In the genomic region with DNA sequence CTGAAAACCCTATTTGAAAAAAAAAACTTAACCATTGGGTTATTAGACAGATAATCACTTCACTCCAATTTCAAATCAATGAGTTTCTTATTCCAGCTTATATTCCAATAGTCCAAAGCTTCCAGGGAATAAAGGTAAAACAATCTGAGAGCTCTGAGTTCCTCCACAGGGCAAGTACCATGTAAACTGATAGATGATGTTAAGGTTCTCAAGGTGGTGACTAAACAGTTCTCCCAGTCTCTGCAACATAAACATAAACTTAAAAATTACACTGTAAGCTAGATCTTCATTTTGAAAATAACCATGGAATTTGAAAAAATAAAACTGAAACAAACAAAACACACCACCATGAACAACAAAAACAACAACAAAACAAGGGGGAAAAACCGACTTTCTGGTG, we compare ENCODE assay signal across 10 cellular contexts. TPM values are rescaled to one million over a fixed set of nuclear protein-coding genes. Genes with fewer than 3 reads are reported as not detected.
DNase-seq lines count a peak whose midpoint lies in the region; ATAC-seq and TF ChIP-seq lines count a peak whose summit lies in the region.
"Had no signal": no experiment of that assay in that cellular context is flagged by ENCODE, and none has a peak within 500 bp of the region (broad histone marks: within the 10 kb centered on the region; RNA-seq: fewer than 3 reads in every experiment).

No MANE protein-coding gene starts in this region.

- dilution Hi-C loops in IMR-90 (cut with HindIII; ENCODE audit: low sequenced_read_pairs, unreplicated experiment) = no loop called here

- no peaks in the 10 kb centered on the region for H3K9me1 ChIP-seq in IMR-90 (ENCODE audit: insufficient read depth, low read length)

- H3K79me1 ChIP-seq in IMR-90 (ENCODE audit: low read depth in 1 of 2, low read length in 2 of 2) = no peaks in the 10 kb centered on the region
- no peaks in the 10 kb centered on the region for H3K79me1 ChIP-seq in mesendoderm (ENCODE audit: low read length)

- BruUV-seq in IMR-90 (replicated peaks; lab: Mats Ljungman, UMichigan) = no TSS peak

- intact Hi-C loops in IMR-90 (cut with micrococcal nuclease) = no loop called here

- no peaks in the 10 kb centered on the region for H3K4me1 Mint-ChIP-seq in glutamatergic neuron (ENCODE audit: low read depth, unreplicated experiment)

- no peak overlapping the region for H4K91ac ChIP-seq in IMR-90 (ENCODE audit: insufficient read depth, low read depth, low read length)

- no peaks in the 10 kb centered on the region for H4K20me1 ChIP-seq in IMR-90 (ENCODE audit: insufficient read depth, low read length)
- H4K20me1 ChIP-seq in GM23248 (ENCODE audit: insufficient read depth) = no peaks in the 10 kb centered on the region

- no peaks in the 10 kb centered on the region for H3K27me3 Mint-ChIP-seq in glutamatergic neuron (ENCODE audit: unreplicated experiment)

- H3F3A ChIP-seq in GM23248 (ENCODE audit: insufficient read depth) = peaks cover 19% of the 10 kb centered on the region

- H3K14ac ChIP-seq in IMR-90 (replicated peaks; ENCODE audit: low read depth, low read length) = no peak overlapping the region

- POLR2A ChIA-PET in IMR-90 (lab: Charles Lee; ENCODE audit: unreplicated experiment) = no interaction called here

- H2AFZ ChIP-seq in IMR-90 (replicated peaks; ENCODE audit: low read length, poor library complexity) (no peak overlapping the region), GM23248 (no peak overlapping the region)

- H3K27me3 ChIP-seq in IMR-90 (ENCODE audit: control insufficient read depth, insufficient read depth, low read length) (no peaks in the 10 kb centered on the region; the same call in 1 of the 2 replicates), GM23248 (replicated peaks; ENCODE audit: insufficient read depth) (no peaks in the 10 kb centered on the region), mesendoderm (ENCODE audit: insufficient read depth, low read length, poor library complexity) (no peaks in the 10 kb centered on the region)

- TF ChIP-seq POLR2A in IMR-90 (IDR thresholded peaks at IDR 0.05; ENCODE audit: low read depth, low read length) = no peak

- H3K4me1 ChIP-seq in IMR-90 (ENCODE audit: control insufficient read depth, insufficient read depth, low read length) = no peaks in the 10 kb centered on the region; the same call in 1 of the 2 replicates
- 0 out of 2 replicates have a peak, but pooled peaks cover 4% of the 10 kb centered on the region for H3K4me1 ChIP-seq in GM23248 (ENCODE audit: insufficient read depth)
- no peaks in the 10 kb centered on the region for H3K4me1 ChIP-seq in mesendoderm (ENCODE audit: control insufficient read depth, low read depth, low read length)

- H3K9ac ChIP-seq in IMR-90 (ENCODE audit: low read depth, low read length) = no peak overlapping the region
- no peak overlapping the region for H3K9ac ChIP-seq in GM23248
- no peak overlapping the region for H3K9ac ChIP-seq in mesendoderm (ENCODE audit: low read length)

- H3K4ac ChIP-seq in IMR-90 (ENCODE audit: low read depth, low read length) (no peak overlapping the region), mesendoderm (ENCODE audit: low read depth, low read length) (no peak overlapping the region)

- H3K79me2 ChIP-seq in GM23248 (ENCODE audit: insufficient read depth) (no peaks in the 10 kb centered on the region), mesendoderm (ENCODE audit: control insufficient read depth, insufficient read depth, low read length) (no peaks in the 10 kb centered on the region)

- peaks cover 2% of the 10 kb centered on the region for H3K9me3 Mint-ChIP-seq in glutamatergic neuron (ENCODE audit: unreplicated experiment)

- H2BK15ac ChIP-seq in IMR-90 (ENCODE audit: low read depth, low read length) (no peak overlapping the region), mesendoderm (replicated peaks; ENCODE audit: low read depth) (no peak overlapping the region)

- TF ChIP-seq RAD21 in IMR-90 (IDR thresholded peaks at IDR 0.05; ENCODE audit: low read length) = no peak

- in situ Hi-C loops in IMR-90 (cut with MboI; ENCODE audit: low sequenced_read_pairs) (no loop called here), GM23248 (cut with MboI) (no loop called here), GM13977 (cut with MboI; ENCODE audit: low pct_unique_long_range_greater_than_20kb, low sequenced_read_pairs, unreplicated experiment) (no loop called here)

- H3K36me3 Mint-ChIP-seq in glutamatergic neuron (ENCODE audit: unreplicated experiment) = peaks cover 5% of the 10 kb centered on the region

- DNase-seq in IMR-90 (peak; percentile 12), fibroblast of villous mesenchyme (ENCODE audit: low read depth) (peak; percentile 49), glutamatergic neuron (no peak), GM23248 (no peak), mesendoderm (no peak), GM13977 (ENCODE audit: low spot score) (no peak)
- DNase-seq: NCI-H146 had no signal

- H3K4me2 ChIP-seq in IMR-90 (ENCODE audit: low read depth, low read length) = no peak overlapping the region
- H3K4me2 ChIP-seq in GM23248 (ENCODE audit: unreplicated experiment) = no peak overlapping the region
- no peak overlapping the region for H3K4me2 ChIP-seq in mesendoderm (ENCODE audit: low read length)

- H3K36me3 ChIP-seq in IMR-90 (ENCODE audit: control insufficient read depth, insufficient read depth, low read length) (no peaks in the 10 kb centered on the region), GM23248 (ENCODE audit: low read depth) (no peaks in the 10 kb centered on the region), mesendoderm (ENCODE audit: control insufficient read depth, insufficient read depth, low read length) (no peaks in the 10 kb centered on the region)

- H2BK20ac ChIP-seq in IMR-90 (ENCODE audit: low read depth, low read length) = no peak overlapping the region

- no CpG with 5 or more reads among the region's 1 CpG for WGBS in IMR-90 (ENCODE audit: extremely low coverage in 2 of 2, insufficient read length in 1 of 2), 2 experiments
- WGBS in GM23248 (ENCODE audit: low coverage in 1 of 2, low lambda C conversion rate in 2 of 2, missing lambda C conversion rate in 2 of 2), 2 experiments = 36 to 48% methylated on average over 1 of the region's 1 CpG
- WGBS in mesendoderm (ENCODE audit: extremely low coverage, insufficient coverage, low lambda C conversion rate) = no CpG with 5 or more reads among the region's 1 CpG

- H3K27ac ChIP-seq in IMR-90 (ENCODE audit: insufficient read depth, low read length) (no peak overlapping the region), GM23248 (no peak overlapping the region), mesendoderm (ENCODE audit: low read depth, low read length) (no peak overlapping the region)

- ATAC-seq in GM18907 (IDR thresholded peaks at IDR 0.05; ENCODE audit: unreplicated experiment) (peak; percentile 12), GM21619 (IDR thresholded peaks at IDR 0.05; ENCODE audit: unreplicated experiment) (peak; percentile 6), IMR-90 (ENCODE audit: low read depth) (peak; percentile 28; the same call in 1 of the 2 replicates)

- H4K5ac ChIP-seq in IMR-90 (ENCODE audit: low read depth, low read length) = no peak overlapping the region
- H4K5ac ChIP-seq in mesendoderm (ENCODE audit: low read length) = no peak overlapping the region

- TF ChIP-seq CTCF in IMR-90 (conservative IDR thresholded peaks at IDR 0.05; ENCODE audit: low read depth, low read length) (no peak), fibroblast of villous mesenchyme (IDR thresholded peaks at IDR 0.05; ENCODE audit: insufficient read depth, low read depth, low read length) (no peak), glutamatergic neuron (IDR thresholded peaks at IDR 0.05; ENCODE audit: partially characterized antibody, unreplicated experiment) (no peak), GM13977 (IDR thresholded peaks at IDR 0.05; ENCODE audit: extremely low read depth, insufficient read depth, missing control alignments) (no peak)

- no peak overlapping the region for H3K56ac ChIP-seq in IMR-90 (ENCODE audit: extremely low read depth, insufficient read depth, low read length)
- H3K56ac ChIP-seq in mesendoderm (ENCODE audit: low read length) = no peak overlapping the region

- H2AK5ac ChIP-seq in IMR-90 (ENCODE audit: low read depth, low read length) (no peak overlapping the region), mesendoderm (ENCODE audit: low read length) (no peak overlapping the region)

- no peaks in the 10 kb centered on the region for H3K9me2 ChIP-seq in GM23248 (ENCODE audit: insufficient read depth)

- no peak overlapping the region for H3K23ac ChIP-seq in IMR-90 (ENCODE audit: low read depth, low read length)
- no peak overlapping the region for H3K23ac ChIP-seq in mesendoderm (ENCODE audit: low read length)

- H2BK120ac ChIP-seq in IMR-90 (ENCODE audit: low read depth, low read length) (no peak overlapping the region), mesendoderm (ENCODE audit: low read depth, low read length) (no peak overlapping the region)

- no peak overlapping the region for H4K8ac ChIP-seq in IMR-90 (ENCODE audit: low read depth in 2 of 2, low read length in 2 of 2)
- no peak overlapping the region for H4K8ac ChIP-seq in mesendoderm (ENCODE audit: low read depth, low read length)

- CTCF ChIA-PET in IMR-90 (lab: Yijun Ruan, JAX) = interaction anchor here (0.5 to 1.0 kb wide), 2 partner anchors 14 to 62 kb away, joined by 3 read pairs; no protein-coding TSS in a partner anchor

- H3K9me3 ChIP-seq in IMR-90 (ENCODE audit: control insufficient read depth, insufficient read depth, low read length) (no peaks in the 10 kb centered on the region), GM23248 (ENCODE audit: low read depth) (no peaks in the 10 kb centered on the region)

- H3K27ac Mint-ChIP-seq in glutamatergic neuron (ENCODE audit: unreplicated experiment) = no peak overlapping the region

- H2BK5ac ChIP-seq in IMR-90 (ENCODE audit: low read depth, low read length, poor library complexity, severe bottlenecking) (no peak overlapping the region), mesendoderm (ENCODE audit: low read length) (no peak overlapping the region)

- H3K18ac ChIP-seq in IMR-90 (ENCODE audit: low read depth, low read length) (no peak overlapping the region), mesendoderm (ENCODE audit: low read length) (no peak overlapping the region)

- H3K4me3 ChIP-seq in IMR-90 (ENCODE audit: insufficient read depth, low read depth, low read length) = no peak overlapping the region
- H3K4me3 ChIP-seq in fibroblast of villous mesenchyme (ENCODE audit: low read depth, low read length) = no peak overlapping the region
- H3K4me3 ChIP-seq in GM23248 = no peak overlapping the region
- H3K4me3 ChIP-seq in mesendoderm (ENCODE audit: low read length) = no peak overlapping the region

- H3K4me3 Mint-ChIP-seq in glutamatergic neuron (ENCODE audit: unreplicated experiment) = no peak overlapping the region

- H2AK9ac ChIP-seq in IMR-90 (replicated peaks; ENCODE audit: low read depth, low read length, poor library complexity) = no peak overlapping the region

RNA-seq across cellular contexts. Expression of a gene that starts 22.3 kb away (rescaled TPM):
- total RNA-seq in IMR-90 (2012; rRNA removed) (not detected in 2 replicates), fibroblast of villous mesenchyme (under 0.01 TPM in 2 replicates), glutamatergic neuron (ENCODE audit: unreplicated experiment) (0.37 TPM)
- polyA plus RNA-seq in IMR-90 (2012; rRNA removed) (not detected in 2 replicates), GM23248 (2016; fragmentation: Nextera tagmentation; extraction: Ambion mirVana) (not detected in 2 replicates)
- not detected in 2 replicates for polyA plus RNA-seq in IMR-90 (2012; cell fraction: cytosol; rRNA removed)
- not detected in 2 replicates for polyA plus RNA-seq in IMR-90 (2012; cell fraction: nucleus; rRNA removed; ENCODE audit: low replicate concordance)
- total RNA-seq in GM23248 (2014; rRNA removed; shearing (Covaris generic)) = not detected in 2 replicates
- 0.10 TPM for polyA plus RNA-seq in mesendoderm (2013, experiment 1 of 2)
- 0.10 TPM for polyA plus RNA-seq in mesendoderm (2013, experiment 2 of 2)

RNA-seq across cellular contexts. Expression of a gene that starts 52.9 kb away (rescaled TPM):
- total RNA-seq in IMR-90 (2012; rRNA removed) (5.3 and 6.6 TPM in 2 replicates), fibroblast of villous mesenchyme (19.9 and 37.7 TPM in 2 replicates), glutamatergic neuron (ENCODE audit: unreplicated experiment) (not detected)
- polyA plus RNA-seq in IMR-90 (2012; rRNA removed) (11.1 and 11.9 TPM in 2 replicates), GM23248 (2016; fragmentation: Nextera tagmentation; extraction: Ambion mirVana) (24.3 and 28.7 TPM in 2 replicates)
- polyA plus RNA-seq in IMR-90 (2012; cell fraction: cytosol; rRNA removed) = 10.6 and 10.7 TPM in 2 replicates
- 2.2 and 4.7 TPM in 2 replicates for polyA plus RNA-seq in IMR-90 (2012; cell fraction: nucleus; rRNA removed; ENCODE audit: low replicate concordance)
- total RNA-seq in GM23248 (2014; rRNA removed; shearing (Covaris generic)) = 32.6 and 33.3 TPM in 2 replicates
- 0.37 TPM for polyA plus RNA-seq in mesendoderm (2013, experiment 1 of 2)
- polyA plus RNA-seq in mesendoderm (2013, experiment 2 of 2) = 0.35 TPM
- total RNA-seq: SK-MEL-5 had no signal

Comparison
In these comparisons a context has a peak if more than half of its experiments do, and no peak if none do; other contexts are left out.
1. DNase-seq: peak in IMR-90 (single experiment) and fibroblast of villous mesenchyme (single experiment); none in glutamatergic neuron (single experiment), GM23248 (single experiment), mesendoderm (single experiment) and GM13977 (single experiment).
2. Peak in every context shown above with its lines, with median percentiles within 50 percentile points of each other: ATAC-seq.